Comparison of ENCODE assay signal across 10 cellular contexts in the genomic region with DNA sequence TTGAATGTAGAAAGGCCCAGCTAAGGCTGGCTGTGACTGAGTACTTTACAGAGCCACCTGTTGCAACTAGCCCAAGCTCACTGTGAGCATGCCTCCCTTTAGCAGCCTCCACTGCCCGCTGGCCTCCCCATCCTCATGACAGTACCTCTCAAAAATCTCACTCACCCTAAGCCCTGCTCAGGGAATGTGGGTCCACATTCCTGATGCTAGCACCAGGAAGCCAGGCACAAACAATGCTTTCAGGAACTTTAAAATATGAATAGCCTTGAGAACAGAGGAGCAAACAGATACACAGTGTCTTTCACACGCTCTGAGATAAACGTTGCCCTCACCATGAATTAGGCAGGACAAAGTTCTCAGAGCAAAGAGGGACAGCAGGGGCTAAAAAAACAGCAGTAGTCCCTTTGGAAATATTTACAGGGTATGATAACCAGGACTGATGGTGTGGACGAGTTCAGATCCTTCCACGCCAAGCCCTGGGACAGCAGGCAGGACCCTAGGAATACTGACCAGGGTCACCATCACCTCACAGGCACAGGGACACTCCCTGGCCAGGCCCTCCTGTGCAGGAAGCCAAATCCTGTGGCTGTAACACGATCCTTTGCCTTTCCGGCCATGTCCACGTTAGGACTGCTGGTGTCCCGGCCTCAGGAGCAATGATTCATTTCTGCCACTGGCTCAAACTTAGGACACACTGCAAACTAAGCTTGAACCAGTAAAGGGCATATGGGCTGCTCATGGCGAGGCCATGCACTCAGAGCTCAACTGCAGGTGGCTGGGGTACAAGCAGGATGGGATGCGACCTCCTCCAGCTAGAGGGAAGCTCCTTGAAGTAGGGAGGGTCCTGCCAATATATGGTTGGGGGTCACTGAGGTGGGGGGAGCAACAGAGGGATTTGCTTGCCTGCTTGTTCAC. TPM values are rescaled to one million over a fixed set of nuclear protein-coding genes. Genes with fewer than 3 reads are reported as not detected.
DNase-seq lines count a peak whose midpoint lies in the region; ATAC-seq and TF ChIP-seq lines count a peak whose summit lies in the region.
"Had no signal": no experiment of that assay in that cellular context is flagged by ENCODE, and none has a peak within 500 bp of the region (broad histone marks: within the 10 kb centered on the region; RNA-seq: fewer than 3 reads in every experiment).

No MANE protein-coding gene starts in this region.

- H3K27ac ChIP-seq in GM23248 (no peak overlapping the region), PC-3 (ENCODE audit: low read length) (no peak overlapping the region)
- H3K27ac ChIP-seq: SJSA1 had no signal

- ATAC-seq in PC-3 (peak; percentile 97), HG02981 (IDR thresholded peaks at IDR 0.05; ENCODE audit: unreplicated experiment) (no peak)

- H3K9ac ChIP-seq in GM23248 (no peak overlapping the region), PC-3 (ENCODE audit: low read length) (no peak overlapping the region)

- TF ChIP-seq CTCF in PC-3 (conservative IDR thresholded peaks at IDR 0.05; ENCODE audit: low read depth, low read length) (no peak), endothelial cell (IDR thresholded peaks at IDR 0.05; ENCODE audit: unreplicated experiment) (no peak), neural crest cell (conservative IDR thresholded peaks at IDR 0.05) (no peak), GM20000 (IDR thresholded peaks at IDR 0.05; ENCODE audit: extremely low read depth, missing control alignments) (no peak)

- H3K9me3 Mint-ChIP-seq in endothelial cell (ENCODE audit: unreplicated experiment) (no peaks in the 10 kb centered on the region), neural crest cell (peaks cover 3% of the 10 kb centered on the region)

- DNase-seq in GM23248 (peak; percentile 48), PC-3 (peak; percentile 65), endothelial cell (ENCODE audit: low spot score) (no peak), neural crest cell (ENCODE audit: low read depth, low spot score) (no peak), OCI-M1 (lab: John Stamatoyannopoulos, UW) (no peak), GM20000 (ENCODE audit: low spot score) (no peak), KBM-7 (no peak)

- WGBS in GM23248 (ENCODE audit: low coverage in 1 of 2, low lambda C conversion rate in 2 of 2, missing lambda C conversion rate in 2 of 2), 2 experiments: 50 to 53% methylated on average over 11 of the region's 11 CpGs

- intact Hi-C loops in PC-3 (cut with micrococcal nuclease): no loop called here

- CTCF ChIA-PET in PC-3 (lab: Charles Lee): no interaction called here

- no peak overlapping the region for H3K4me3 ChIP-seq in GM23248
- no peak overlapping the region for H3K4me3 ChIP-seq in PC-3 (ENCODE audit: low read length)
- H3K4me3 ChIP-seq: SJSA1 had no signal

- no peak overlapping the region for H3K4me3 Mint-ChIP-seq in endothelial cell (ENCODE audit: unreplicated experiment)
- H3K4me3 Mint-ChIP-seq in neural crest cell: peak overlapping the region; percentile 60

- no peaks in the 10 kb centered on the region for H4K20me1 ChIP-seq in GM23248 (ENCODE audit: insufficient read depth)
- H4K20me1 ChIP-seq in PC-3 (ENCODE audit: low read length): no peaks in the 10 kb centered on the region

- no peak overlapping the region for H3K4me2 ChIP-seq in GM23248 (ENCODE audit: unreplicated experiment)
- H3K4me2 ChIP-seq in PC-3 (ENCODE audit: low read length): no peak overlapping the region

- H3K27me3 ChIP-seq in GM23248 (replicated peaks; ENCODE audit: insufficient read depth) (no peaks in the 10 kb centered on the region), PC-3 (ENCODE audit: low read length) (no peaks in the 10 kb centered on the region)
- H3K27me3 ChIP-seq: SJSA1 had no signal

- H3K27me3 Mint-ChIP-seq in endothelial cell (ENCODE audit: unreplicated experiment) (peaks cover 8% of the 10 kb centered on the region), neural crest cell (ENCODE audit: low read depth) (peaks cover 2% of the 10 kb centered on the region)

- H3K79me2 ChIP-seq in GM23248 (ENCODE audit: insufficient read depth) (no peaks in the 10 kb centered on the region), PC-3 (ENCODE audit: low read length) (no peaks in the 10 kb centered on the region)

- no peaks in the 10 kb centered on the region for H3K36me3 ChIP-seq in GM23248 (ENCODE audit: low read depth)
- H3K36me3 ChIP-seq in PC-3 (ENCODE audit: low read depth, low read length): no peaks in the 10 kb centered on the region
- H3K36me3 ChIP-seq: SJSA1 had no signal

- H3K9me2 ChIP-seq in GM23248 (ENCODE audit: insufficient read depth) (no peaks in the 10 kb centered on the region), PC-3 (replicated peaks; ENCODE audit: low read length) (no peaks in the 10 kb centered on the region)

- H3K9me3 ChIP-seq in GM23248 (ENCODE audit: low read depth) (no peaks in the 10 kb centered on the region), PC-3 (ENCODE audit: low read length) (no peaks in the 10 kb centered on the region)
- H3K9me3 ChIP-seq: SJSA1 had no signal

- H3K4me1 ChIP-seq in GM23248 (ENCODE audit: insufficient read depth): no peaks in the 10 kb centered on the region
- H3K4me1 ChIP-seq in PC-3 (ENCODE audit: insufficient read depth, low read length): peaks cover 8% of the 10 kb centered on the region
- H3K4me1 ChIP-seq: SJSA1 had no signal

- in situ Hi-C loops in GM23248 (cut with MboI): loop anchor here (10.0 to 25.0 kb wide), 2 partner anchors 407 to 565 kb away; no protein-coding TSS in a partner anchor
- in situ Hi-C loops in KBM-7 (cut with MboI; ENCODE audit: low pct_unique_long_range_greater_than_20kb, low sequenced_read_pairs): loop anchor here (25.0 kb wide), 3 partner anchors 190 to 565 kb away; no protein-coding TSS in a partner anchor

- H3K27ac Mint-ChIP-seq in endothelial cell (ENCODE audit: unreplicated experiment) (peak overlapping the region; percentile 74), neural crest cell (ENCODE audit: unreplicated experiment) (peak overlapping the region; percentile 90)

- no peaks in the 10 kb centered on the region for H3K36me3 Mint-ChIP-seq in endothelial cell (ENCODE audit: low read depth, unreplicated experiment)
- no peaks in the 10 kb centered on the region for H3K36me3 Mint-ChIP-seq in neural crest cell (ENCODE audit: low read depth)

- POLR2A ChIA-PET in PC-3 (lab: Charles Lee; ENCODE audit: unreplicated experiment): no interaction called here

- H3K4me1 Mint-ChIP-seq in endothelial cell (ENCODE audit: unreplicated experiment) (peaks cover 53% of the 10 kb centered on the region), neural crest cell (peaks cover 48% of the 10 kb centered on the region)

- H3F3A ChIP-seq in GM23248 (ENCODE audit: insufficient read depth) (no peaks in the 10 kb centered on the region), PC-3 (ENCODE audit: low read length, unreplicated experiment) (no peaks in the 10 kb centered on the region)

- H2AFZ ChIP-seq in GM23248 (no peak overlapping the region), PC-3 (ENCODE audit: low read length) (no peak overlapping the region)

- BruUV-seq in PC-3 (replicated peaks; lab: Mats Ljungman, UMichigan): no TSS peak

RNA-seq across cellular contexts. Expression of gene ACSL6, which starts 9.6 kb away (rescaled TPM):
- total RNA-seq in GM23248 (2014; rRNA removed; shearing (Covaris generic)): 0.11 TPM in 1 of 2 replicates, not detected in the other
- not detected in 2 replicates for polyA plus RNA-seq in GM23248 (2016; fragmentation: Nextera tagmentation; extraction: Ambion mirVana)
- 0.15 and 0.35 TPM in 2 replicates for total RNA-seq in PC-3 (2014; rRNA removed)
- 0.80 TPM for total RNA-seq in endothelial cell (ENCODE audit: unreplicated experiment)
- total RNA-seq in neural crest cell: 0.84 and 1.7 TPM in 2 replicates

RNA-seq across cellular contexts. Expression of gene MEIKIN, which starts 56.4 kb away (rescaled TPM):
- not detected in 2 replicates for total RNA-seq in GM23248 (2014; rRNA removed; shearing (Covaris generic))
- polyA plus RNA-seq in GM23248 (2016; fragmentation: Nextera tagmentation; extraction: Ambion mirVana): not detected in 2 replicates
- total RNA-seq in PC-3 (2014; rRNA removed) (not detected in 2 replicates), endothelial cell (ENCODE audit: unreplicated experiment) (not detected), neural crest cell (not detected in 2 replicates)
- total RNA-seq: SJSA1 had no signal
- polyA plus RNA-seq: liver had no signal

RNA-seq across cellular contexts. Expression of gene IL3, which starts 58.6 kb away (rescaled TPM):
- total RNA-seq in GM23248 (2014; rRNA removed; shearing (Covaris generic)): not detected in 2 replicates
- polyA plus RNA-seq in GM23248 (2016; fragmentation: Nextera tagmentation; extraction: Ambion mirVana): not detected in 2 replicates
- total RNA-seq in PC-3 (2014; rRNA removed) (not detected in 2 replicates), endothelial cell (ENCODE audit: unreplicated experiment) (not detected), neural crest cell (not detected in 2 replicates)
- total RNA-seq: liver, SJSA1 had no signal
- polyA plus RNA-seq: liver had no signal

Comparison
In these comparisons a context has a peak if more than half of its experiments do, and no peak if none do; other contexts are left out.
1. DNase-seq: peak in GM23248 (single experiment) and PC-3 (single experiment); none in endothelial cell (single experiment), neural crest cell (single experiment), OCI-M1 (single experiment), GM20000 (single experiment) and KBM-7 (single experiment).